Comparison of ENCODE assay signal across 8 cellular contexts in genomic region chr14:56474419-56475022, GRCh38.
DNase-seq lines count a peak whose midpoint lies in the region; ATAC-seq and TF ChIP-seq lines count a peak whose summit lies in the region.

No MANE protein-coding gene starts in this region.

- H3K4ac ChIP-seq in H9 (ENCODE audit: low read depth, low read length) = no peak overlapping the region

- H3K79me2 ChIP-seq in H9 (ENCODE audit: insufficient read depth, low read length) (no peaks in the 10 kb centered on the region), mammary epithelial cell (ENCODE audit: insufficient read depth, low read length) (no peaks in the 10 kb centered on the region)

- no peaks in the 10 kb centered on the region for H3K36me3 Mint-ChIP-seq in CD8-positive, alpha-beta T cell
- no peaks in the 10 kb centered on the region; a peak in 1 of 7 replicates for H3K36me3 Mint-ChIP-seq in H9 (ENCODE audit: insufficient read depth in 1 of 3, low read depth in 3 of 3)

- no peak for DNase-seq in CD8-positive, alpha-beta T cell
- DNase-seq in H9 = no peak
- peak; percentile 53 for DNase-seq in NCI-H526 treated with DMSO at 0.1 percent for 48 hours (lab: John Stamatoyannopoulos, UW)
- peak; percentile 13 for DNase-seq in mammary epithelial cell

- no peaks in the 10 kb centered on the region for H3K79me1 ChIP-seq in H9 (ENCODE audit: insufficient read depth, low read depth, low read length, poor library complexity, severe bottlenecking)

- no peak overlapping the region for H3K14ac ChIP-seq in H9 (ENCODE audit: insufficient read depth, low read length)

- H3K36me3 ChIP-seq in CD8-positive, alpha-beta T cell (ENCODE audit: insufficient read depth, low read length) = no peaks in the 10 kb centered on the region
- H3K36me3 ChIP-seq in mammary epithelial cell (ENCODE audit: insufficient read depth, low read length) (no peaks in the 10 kb centered on the region), liver (ENCODE audit: control insufficient read depth in 4 of 4, insufficient read depth in 3 of 4, low read depth in 1 of 4, low read length in 3 of 4) (no peaks in the 10 kb centered on the region)

- H2AK5ac ChIP-seq in H9 (ENCODE audit: insufficient read length, low read length) = no peak overlapping the region

- CTCF ChIA-PET in CD8-positive, alpha-beta T cell (lab: Charles Lee) = interaction anchor here (0.6 to 5.3 kb wide), 28 partner anchors 8 to 1204 kb away, joined by 3 to 50 read pairs (median 4); no protein-coding TSS in a partner anchor
- CTCF ChIA-PET in mammary epithelial cell (lab: Charles Lee; ENCODE audit: low non-redundant PET) = interaction anchor here (0.6 to 1.2 kb wide), 12 partner anchors 52 to 1325 kb away, joined by 3 to 25 read pairs (median 5); no protein-coding TSS in a partner anchor

- no peaks in the 10 kb centered on the region for H3K9me3 ChIP-seq in CD8-positive, alpha-beta T cell (ENCODE audit: low read length)
- H3K9me3 ChIP-seq in H9 (ENCODE audit: control insufficient read depth, low read depth, low read length) (no peaks in the 10 kb centered on the region), mammary epithelial cell (replicated peaks; ENCODE audit: insufficient read depth, low read length) (no peaks in the 10 kb centered on the region), liver (ENCODE audit: control insufficient read depth in 4 of 4, low read length in 3 of 4) (no peaks in the 10 kb centered on the region)

- POLR2A ChIA-PET in CD8-positive, alpha-beta T cell (lab: Charles Lee) = interaction anchor here (1.0 kb wide), 1 partner anchor 42 kb away, joined by 3 read pairs; no protein-coding TSS in a partner anchor

- H4K8ac ChIP-seq in H9 (replicated peaks; ENCODE audit: insufficient read length, low read depth, low read length) = no peak overlapping the region

- H3K4me3 Mint-ChIP-seq in CD8-positive, alpha-beta T cell = no peak overlapping the region
- H3K4me3 Mint-ChIP-seq in H9 = no peak overlapping the region

- no peak overlapping the region for H2BK20ac ChIP-seq in H9 (ENCODE audit: low read depth, low read length, poor library complexity, severe bottlenecking)

- H3T11ph ChIP-seq in H9 (ENCODE audit: low read length) = no peak overlapping the region

- H4K5ac ChIP-seq in H9 (ENCODE audit: insufficient read length, low read depth, low read length) = no peak overlapping the region

- intact Hi-C loops in CD8-positive, alpha-beta T cell (cut with DNase I, micrococcal nuclease) = loop anchor here (1.0 to 10.0 kb wide), 7 partner anchors 130 to 1390 kb away; no protein-coding TSS in a partner anchor
- intact Hi-C loops in mammary epithelial cell (cut with micrococcal nuclease) = loop anchor here (1.0 to 5.0 kb wide), 4 partner anchors 227 to 1036 kb away; no protein-coding TSS in a partner anchor

- H4K20me1 ChIP-seq in H9 (ENCODE audit: control insufficient read depth, insufficient read depth, insufficient read length) = no peaks in the 10 kb centered on the region
- H4K20me1 ChIP-seq in mammary epithelial cell (ENCODE audit: insufficient read depth, low read length) = no peaks in the 10 kb centered on the region

- H3K18ac ChIP-seq in H9 (ENCODE audit: insufficient read length, low read depth, low read length) = no peak overlapping the region

- H3K4me2 ChIP-seq in H9 (ENCODE audit: insufficient read depth, insufficient read length, low read length) (no peak overlapping the region), mammary epithelial cell (ENCODE audit: insufficient read depth, low read depth, low read length) (no peak overlapping the region)

- H3K27ac Mint-ChIP-seq in CD8-positive, alpha-beta T cell = no peak overlapping the region
- H3K27ac Mint-ChIP-seq in H9 = no peak overlapping the region

- peak; percentile 94 to 97 for TF ChIP-seq RAD21 in liver (IDR thresholded peaks at IDR 0.05)

- no peak overlapping the region for H3K27ac ChIP-seq in CD8-positive, alpha-beta T cell (ENCODE audit: low read depth, low read length)
- H3K27ac ChIP-seq in H9 (ENCODE audit: insufficient read length, low read depth, low read length) (no peak overlapping the region), mammary epithelial cell (ENCODE audit: insufficient read depth, low read depth, low read length) (no peak overlapping the region), liver (ENCODE audit: low read depth in 1 of 2, low read length in 2 of 2) (no peak overlapping the region)

- H4K91ac ChIP-seq in H9 (ENCODE audit: insufficient read length, low read depth, low read length) = no peak overlapping the region

- no peak overlapping the region for H2BK120ac ChIP-seq in H9 (ENCODE audit: low read depth, low read length, poor library complexity, severe bottlenecking)

- H2BK15ac ChIP-seq in H9 (ENCODE audit: low read depth, low read length) = no peak overlapping the region

- no peak overlapping the region for H3K9ac ChIP-seq in H9 (ENCODE audit: extremely low read depth, insufficient read length, low read length)
- H3K9ac ChIP-seq in mammary epithelial cell (ENCODE audit: insufficient read depth, low read length) = no peak overlapping the region
- no peak overlapping the region for H3K9ac ChIP-seq in liver (ENCODE audit: low read depth in 1 of 2, low read length in 2 of 2)

- peaks cover 8% of the 10 kb centered on the region for H3K27me3 Mint-ChIP-seq in CD8-positive, alpha-beta T cell (ENCODE audit: low read depth)
- no peaks in the 10 kb centered on the region; the same call in 1 of the 2 replicates for H3K27me3 Mint-ChIP-seq in H9 (ENCODE audit: low read depth)

- dilution Hi-C loops in mammary epithelial cell (cut with HindIII; ENCODE audit: low sequenced_read_pairs) = no loop called here

- in situ Hi-C loops in mammary epithelial cell (cut with MboI; ENCODE audit: low sequenced_read_pairs in 2 of 2) = loop anchor here (10.0 to 25.0 kb wide), 3 partner anchors 762 to 1040 kb away; partner anchors contain the start of gene TBPL2 (in 1 of the 2)

- no peak overlapping the region for H2BK12ac ChIP-seq in H9 (ENCODE audit: insufficient read length, low read depth, low read length)

- no peak overlapping the region for H2BK5ac ChIP-seq in H9 (ENCODE audit: insufficient read length, low read length)

- no peaks in the 10 kb centered on the region for H3K27me3 ChIP-seq in CD8-positive, alpha-beta T cell (ENCODE audit: insufficient read depth, low read length)
- H3K27me3 ChIP-seq in H9 (ENCODE audit: insufficient read depth, low read length) (no peaks in the 10 kb centered on the region), mammary epithelial cell (ENCODE audit: insufficient read depth, low read length) (no peaks in the 10 kb centered on the region), liver (ENCODE audit: control insufficient read depth in 4 of 4, insufficient read depth in 4 of 4, low read length in 3 of 4) (no peaks in the 10 kb centered on the region)

- H3K56ac ChIP-seq in H9 (ENCODE audit: insufficient read length, low read depth, low read length) = no peak overlapping the region

- H3K4me1 ChIP-seq in CD8-positive, alpha-beta T cell (ENCODE audit: insufficient read depth, low read length) = no peaks in the 10 kb centered on the region
- H3K4me1 ChIP-seq in H9 (ENCODE audit: insufficient read depth, low read length) = no peaks in the 10 kb centered on the region
- no peaks in the 10 kb centered on the region for H3K4me1 ChIP-seq in mammary epithelial cell (ENCODE audit: insufficient read depth, low read length)
- H3K4me1 ChIP-seq in liver (ENCODE audit: control insufficient read depth in 4 of 4, insufficient read depth in 4 of 4, low read length in 3 of 4) = no peaks in the 10 kb centered on the region

- H3K23ac ChIP-seq in H9 (ENCODE audit: insufficient read length, low read depth, low read length) = no peak overlapping the region

- no peak overlapping the region for H3K4me3 ChIP-seq in CD8-positive, alpha-beta T cell (ENCODE audit: low read depth, low read length)
- H3K4me3 ChIP-seq in mammary epithelial cell (replicated peaks in 1 of 3; ENCODE audit: insufficient read depth in 1 of 3, low read depth in 2 of 3, low read length in 3 of 3) (no peak overlapping the region), liver (ENCODE audit: low read depth in 1 of 3, low read length in 3 of 3) (no peak overlapping the region)

- no peaks in the 10 kb centered on the region for H3K23me2 ChIP-seq in H9 (ENCODE audit: insufficient read length, low read depth, low read length, poor library complexity, severe bottlenecking)

- no peaks in the 10 kb centered on the region for H3K4me1 Mint-ChIP-seq in CD8-positive, alpha-beta T cell (ENCODE audit: low read depth)
- no peaks in the 10 kb centered on the region for H3K4me1 Mint-ChIP-seq in H9

- no peak overlapping the region for H2AFZ ChIP-seq in H9 (ENCODE audit: low read length)
- H2AFZ ChIP-seq in mammary epithelial cell (ENCODE audit: low read depth, low read length) = no peak overlapping the region

- H3K9me3 Mint-ChIP-seq in CD8-positive, alpha-beta T cell = no peaks in the 10 kb centered on the region
- H3K9me3 Mint-ChIP-seq in H9 = no peaks in the 10 kb centered on the region

- peak; percentile 74 for TF ChIP-seq CTCF in CD8-positive, alpha-beta T cell (IDR thresholded peaks at IDR 0.05)
- TF ChIP-seq CTCF in H9 (conservative IDR thresholded peaks at IDR 0.05) (peak; percentile 90), mammary epithelial cell (conservative IDR thresholded peaks at IDR 0.05 in 1 of 2, IDR thresholded peaks at IDR 0.05 in 1 of 2; ENCODE audit: extremely low read depth in 1 of 2, insufficient read depth in 1 of 2, low read depth in 1 of 2, low read length in 2 of 2) (peak; percentile 76 to 82), liver (IDR thresholded peaks at IDR 0.05; ENCODE audit: low read depth, low read length, missing input control) (peak; percentile 75)

- BruUV-seq in mammary epithelial cell (replicated peaks; lab: Mats Ljungman, UMichigan) = no TSS peak

- ATAC-seq in CD8-positive, alpha-beta T cell = no peak
- ATAC-seq in HG02623 (IDR thresholded peaks at IDR 0.05; ENCODE audit: unreplicated experiment) = no peak
- no peak for ATAC-seq in GM21381 (IDR thresholded peaks at IDR 0.05; ENCODE audit: unreplicated experiment)
- no peak for ATAC-seq in HG02884 (IDR thresholded peaks at IDR 0.05; ENCODE audit: unreplicated experiment)

- WGBS in H9 (ENCODE audit: extremely low coverage, insufficient read length, low lambda C conversion rate) = no CpG with 5 or more reads among the region's 8 CpGs
- WGBS in mammary epithelial cell (ENCODE audit: low coverage, missing lambda C conversion rate) = 1% methylated on average over 8 of the region's 8 CpGs
- 14% methylated on average over 8 of the region's 8 CpGs for WGBS in liver

TF ChIP-seq in liver, 16 proteins besides CTCF, POLR2A, EP300 and RAD21 (continues in another document):
- TF ChIP-seq RXRA (IDR thresholded peaks at IDR 0.05) (no peak), SP1 (IDR thresholded peaks at IDR 0.05) (no peak)

Comparison
In these comparisons a context has a peak if more than half of its experiments do, and no peak if none do; other contexts are left out.
1. DNase-seq: peak in NCI-H526 treated with DMSO at 0.1 percent for 48 hours (single experiment) and mammary epithelial cell (single experiment); none in CD8-positive, alpha-beta T cell (0 of 7) and H9 (single experiment).
2. Peak in every context shown above with its lines, with median percentiles within 50 percentile points of each other: CTCF ChIP-seq.